20 cellular contexts compared by ENCODE assay signal in the genomic region with DNA sequence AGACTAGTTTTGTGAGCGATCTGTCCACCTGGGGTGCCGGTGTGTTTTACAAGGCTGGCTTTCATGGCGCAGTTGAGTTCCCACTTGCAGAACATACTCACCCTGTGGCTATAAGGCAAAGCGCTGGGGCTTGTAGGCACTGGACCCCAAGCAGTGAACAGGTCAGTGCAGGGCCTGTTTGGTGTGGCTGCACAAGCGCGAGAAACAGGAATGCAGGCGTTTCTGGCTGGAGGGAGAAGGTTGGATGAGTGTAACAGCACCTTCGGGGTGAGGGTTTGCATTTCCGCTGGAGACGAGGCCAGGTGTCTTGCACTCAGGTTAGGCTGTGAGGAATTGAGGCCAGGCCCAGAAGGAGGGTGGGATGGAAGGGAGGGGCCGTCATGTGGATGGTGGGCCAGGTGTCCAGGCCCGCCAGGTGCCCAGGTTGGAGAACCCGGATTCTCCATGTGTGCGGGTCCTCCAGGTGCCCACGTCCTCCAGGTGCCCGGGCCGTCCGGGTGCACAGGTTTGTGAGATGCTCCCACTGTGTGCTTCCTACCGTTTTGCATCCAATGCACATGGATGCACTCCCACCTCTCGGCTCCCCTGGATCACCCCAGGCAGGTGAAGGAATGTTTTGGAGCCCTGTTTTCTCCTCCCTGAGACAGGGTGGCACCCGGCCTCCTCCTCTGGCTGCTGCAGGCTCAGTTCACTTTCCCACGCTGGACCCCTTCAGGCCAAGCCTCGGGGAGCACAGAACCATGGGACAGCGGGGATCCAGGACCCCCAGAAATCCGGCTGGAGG. TPM values are rescaled to one million over a fixed set of nuclear protein-coding genes. Genes with fewer than 3 reads are reported as not detected.
A peak's percentile ranks its signal among the peaks of the same experiment; 100 is the strongest.
DNase-seq lines count a peak whose midpoint lies in the region; ATAC-seq and TF ChIP-seq lines count a peak whose summit lies in the region.
"Had no signal": no experiment of that assay in that cellular context is flagged by ENCODE, and none has a peak within 500 bp of the region (broad histone marks: within the 10 kb centered on the region; RNA-seq: fewer than 3 reads in every experiment).

No MANE protein-coding gene starts in this region.

- WGBS in gastroesophageal sphincter (ENCODE audit: low coverage in 1 of 2), 2 donors: 100% methylated on average over 5 of the region's 25 CpGs; no CpG with 5 or more reads in 1 of the 2 donors

- ATAC-seq in left cardiac atrium: no peak
- ATAC-seq in foreskin keratinocyte: peak; percentile 52
- no peak for ATAC-seq in gastroesophageal sphincter
- ATAC-seq: stimulated activated naive CD8-positive, alpha-beta T cell treated with anti-CD3 and anti-CD28 coated beads, Interleukin-15, Interleukin-2, amounts not matched to agents 100 U/mL and 50 U/mL, for 24 hours had no signal

- TF ChIP-seq EP300 in gastroesophageal sphincter (IDR thresholded peaks at IDR 0.05): no peak

- H3K4me1 ChIP-seq in cardiac muscle cell (ENCODE audit: low read depth): peaks cover 20% of the 10 kb centered on the region
- peaks cover 21% of the 10 kb centered on the region for H3K4me1 ChIP-seq in SJCRH30
- H3K4me1 ChIP-seq in foreskin keratinocyte: peaks cover 17% of the 10 kb centered on the region
- H3K4me1 ChIP-seq in gastroesophageal sphincter: peaks cover 0 to 5% (median 0%) of the 10 kb centered on the region in 3 donors

- no peak for TF ChIP-seq POLR2A in gastroesophageal sphincter (IDR thresholded peaks at IDR 0.05)

- H3K36me3 ChIP-seq in cardiac muscle cell: no peaks in the 10 kb centered on the region
- H3K36me3 ChIP-seq in SJCRH30: no peaks in the 10 kb centered on the region
- no peaks in the 10 kb centered on the region for H3K36me3 ChIP-seq in gastroesophageal sphincter

- intact Hi-C loops in left cardiac atrium (cut with DNase I): no loop called here

- peak overlapping the region; percentile 87 for H3K27ac ChIP-seq in cardiac muscle cell
- H3K27ac ChIP-seq in SJCRH30: peak overlapping the region; percentile 96
- peak overlapping the region; percentile 78 for H3K27ac ChIP-seq in foreskin keratinocyte
- H3K27ac ChIP-seq in gastroesophageal sphincter: no peak overlapping the region

- TF ChIP-seq CTCF in cardiac muscle cell (IDR thresholded peaks at IDR 0.05; ENCODE audit: low read depth, low read length) (no peak), foreskin keratinocyte (conservative IDR thresholded peaks at IDR 0.05) (peak; percentile 14), gastroesophageal sphincter (IDR thresholded peaks at IDR 0.05) (no peak)

- no peak for DNase-seq in cardiac muscle cell (ENCODE audit: low read depth in 1 of 2, low spot score in 1 of 2)
- no peak for DNase-seq in left cardiac atrium
- no peak for DNase-seq in SJCRH30
- peak; percentile 93 to 97 for DNase-seq in foreskin keratinocyte
- no peak for DNase-seq in NCI-H2227 (lab: John Stamatoyannopoulos, UW; ENCODE audit: unreplicated experiment)
- no peak for DNase-seq in NCI-H187 (lab: John Stamatoyannopoulos, UW)
- DNase-seq in GM19238 (ENCODE audit: insufficient read length, low spot score): no peak
- DNase-seq: activated CD8-positive, alpha-beta memory T cell treated with anti-CD3 and anti-CD28 coated beads, Interleukin-2, amount 50 U/mL, for 48 hours; EL; HCEC 1CT; hypothalamus; islet precursor cell; KBM-7; NCI-H1436; NCI-H526; occipital lobe; stimulated activated CD4-positive, alpha-beta T cell treated with anti-CD3 and anti-CD28 coated beads, Interleukin-4, amount 100 ng/mL, for 24 hours; stimulated activated naive CD8-positive, alpha-beta T cell treated with anti-CD3 and anti-CD28 coated beads, Interleukin-15, Interleukin-2, amounts not matched to agents 100 U/mL and 50 U/mL, for 24 hours; trophoblast cell had no signal

- no peaks in the 10 kb centered on the region for H3K9me3 ChIP-seq in cardiac muscle cell (ENCODE audit: low read depth)
- H3K9me3 ChIP-seq in SJCRH30 (replicated peaks): no peaks in the 10 kb centered on the region
- H3K9me3 ChIP-seq in gastroesophageal sphincter: peaks cover 0 to 3% (median 0%) of the 10 kb centered on the region in 3 donors

- H3K4me3 ChIP-seq in cardiac muscle cell (no peak overlapping the region), SJCRH30 (peak overlapping the region; percentile 51), gastroesophageal sphincter (no peak overlapping the region)

- H3K27me3 ChIP-seq in cardiac muscle cell (no peaks in the 10 kb centered on the region), SJCRH30 (no peaks in the 10 kb centered on the region), foreskin keratinocyte (no peaks in the 10 kb centered on the region), gastroesophageal sphincter (peaks cover 15% of the 10 kb centered on the region)

RNA-seq across cellular contexts. Expression of a gene that starts 46.0 kb away (rescaled TPM):
- total RNA-seq in cardiac muscle cell (5.4 and 7.4 TPM in 2 replicates), left cardiac atrium (10 to 100 TPM in 1 of 2 donors, 1 to 10 TPM in 1; 8.4 to 18.4 TPM), foreskin keratinocyte (455 and 588 TPM in 2 replicates), gastroesophageal sphincter (10 to 100 TPM in 1 of 4 donors, 1 to 10 TPM in 3; 3.1 to 10.4 (median 6.0) TPM)
- polyA plus RNA-seq in cardiac muscle cell (6.7 and 8.2 TPM in 2 replicates), foreskin keratinocyte (419 and 621 TPM in 2 replicates)
- total RNA-seq in SJCRH30 (2014; rRNA removed; shearing (Covaris generic)): 73.8 and 79.8 TPM in 2 replicates

RNA-seq across cellular contexts. Expression of a gene that starts 57.6 kb away (rescaled TPM):
- 18.0 and 22.7 TPM in 2 replicates for total RNA-seq in cardiac muscle cell
- polyA plus RNA-seq in cardiac muscle cell: 13.7 and 17.7 TPM in 2 replicates
- total RNA-seq in left cardiac atrium: 10 to 100 TPM; 11.4 to 18.0 TPM
- 19.2 and 25.9 TPM in 2 replicates for total RNA-seq in SJCRH30 (2014; rRNA removed; shearing (Covaris generic))
- 17.2 and 21.9 TPM in 2 replicates for total RNA-seq in foreskin keratinocyte
- polyA plus RNA-seq in foreskin keratinocyte: 16.8 and 18.4 TPM in 2 replicates
- total RNA-seq in gastroesophageal sphincter: 10 to 100 TPM in 3 of 4 donors, 1 to 10 TPM in 1; 9.8 to 33.8 (median 24.4) TPM

Comparison
In these comparisons a context has a peak if more than half of its experiments do, and no peak if none do; other contexts are left out.
1. DNase-seq: peak in foreskin keratinocyte (2 of 2); none in cardiac muscle cell (0 of 2), left cardiac atrium (single experiment), SJCRH30 (0 of 2), NCI-H2227 (single experiment), NCI-H187 (0 of 2) and GM19238 (single experiment).
2. H3K27ac ChIP-seq: peak in cardiac muscle cell (single experiment), SJCRH30 (single experiment) and foreskin keratinocyte (single experiment); none in gastroesophageal sphincter (0 of 4).